8 cellular contexts compared by ENCODE assay signal in genomic region chr17:19238167-19238505, GRCh38. TPM values are rescaled to one million over a fixed set of nuclear protein-coding genes. Genes with fewer than 3 reads are reported as not detected.
DNase-seq lines count a peak whose midpoint lies in the region; ATAC-seq and TF ChIP-seq lines count a peak whose summit lies in the region.

No MANE protein-coding gene starts in this region.

- H3K36me3 Mint-ChIP-seq in naive thymus-derived CD8-positive, alpha-beta T cell: no peaks in the 10 kb centered on the region

- peaks cover 0 to 10% (median 4%) of the 10 kb centered on the region in 4 donors for H3K4me1 Mint-ChIP-seq in naive thymus-derived CD8-positive, alpha-beta T cell

- H3K27ac Mint-ChIP-seq in naive thymus-derived CD8-positive, alpha-beta T cell: peak overlapping the region in 4 of 10 donors; percentile 43 to 55 (median 48)

- no peak for DNase-seq in GM12865 (ENCODE audit: low read depth)
- DNase-seq in esophagus muscularis mucosa (ENCODE audit: extremely low spot score): no peak
- DNase-seq in naive thymus-derived CD8-positive, alpha-beta T cell: peak in 4 of 10 donors; percentile 5 to 53 (median 11)
- no peak for DNase-seq in AML-193 (lab: John Stamatoyannopoulos, UW)
- DNase-seq in stimulated activated naive CD4-positive, alpha-beta T cell (lab: John Stamatoyannopoulos, UW): no peak

- H3K4me1 ChIP-seq in ACC112 (ENCODE audit: control insufficient read depth, insufficient read depth, low read length, unreplicated experiment): peaks cover 7% of the 10 kb centered on the region
- H3K4me1 ChIP-seq in esophagus muscularis mucosa: peaks cover 38 to 49% (median 40%) of the 10 kb centered on the region in 4 donors

- peaks cover 54% of the 10 kb centered on the region for H3K79me2 ChIP-seq in ACC112 (ENCODE audit: control insufficient read depth, insufficient read depth, low read length, unreplicated experiment)

- no peaks in the 10 kb centered on the region for H3K9me3 ChIP-seq in esophagus muscularis mucosa

- intact Hi-C loops in esophagus muscularis mucosa (cut with DNase I): no loop called here

- H3K27me3 ChIP-seq in ACC112 (ENCODE audit: insufficient read depth, low read length) (no peaks in the 10 kb centered on the region), esophagus muscularis mucosa (no peaks in the 10 kb centered on the region)

- ATAC-seq in naive thymus-derived CD8-positive, alpha-beta T cell: no peak
- ATAC-seq in HG03135 (IDR thresholded peaks at IDR 0.05; ENCODE audit: unreplicated experiment): no peak

- no peaks in the 10 kb centered on the region for H3K9me3 Mint-ChIP-seq in naive thymus-derived CD8-positive, alpha-beta T cell

- no peak for TF ChIP-seq POLR2A in esophagus muscularis mucosa (IDR thresholded peaks at IDR 0.05; ENCODE audit: low read depth)

- TF ChIP-seq EP300 in esophagus muscularis mucosa (IDR thresholded peaks at IDR 0.05): no peak

- TF ChIP-seq CTCF in GM12865 (IDR thresholded peaks at IDR 0.05; ENCODE audit: insufficient read depth, low read depth, low read length, missing control alignments): no peak
- TF ChIP-seq CTCF in VCaP (conservative IDR thresholded peaks at IDR 0.05): no peak
- no peak for TF ChIP-seq CTCF in esophagus muscularis mucosa (IDR thresholded peaks at IDR 0.05)

- peak overlapping the region; percentile 69 for H2AFZ ChIP-seq in ACC112 (ENCODE audit: low read length, unreplicated experiment)

- H3K4me3 Mint-ChIP-seq in naive thymus-derived CD8-positive, alpha-beta T cell: peak overlapping the region; percentile 70 to 90 (median 82)

- H3K27ac ChIP-seq in ACC112 (ENCODE audit: low read depth, low read length) (no peak overlapping the region), VCaP (peak overlapping the region; percentile 89), esophagus muscularis mucosa (replicated peaks in 1 of 4) (peak overlapping the region; percentile 86 to 93 (median 90))

- H3K36me3 ChIP-seq in ACC112 (ENCODE audit: insufficient read depth, low read length) (no peaks in the 10 kb centered on the region), esophagus muscularis mucosa (peaks cover 0 to 5% (median 2%) of the 10 kb centered on the region in 4 donors)

- WGBS in esophagus muscularis mucosa: 0% methylated on average over 3 of the region's 21 CpGs

- H3K27me3 Mint-ChIP-seq in naive thymus-derived CD8-positive, alpha-beta T cell: peaks cover 2 to 18% (median 5%) of the 10 kb centered on the region in 5 donors

- POLR2A ChIA-PET in naive thymus-derived CD8-positive, alpha-beta T cell (lab: Charles Lee): interaction anchor here (1.3 kb wide), 2 partner anchors 9 to 140 kb away, joined by 4 to 5 read pairs; partner anchors contain the start of gene MAPK7

- H3K4me3 ChIP-seq in ACC112 (ENCODE audit: low read depth, low read length) (peak overlapping the region; percentile 93), GM12865 (ENCODE audit: low read depth, low read length) (peak overlapping the region; percentile 99), esophagus muscularis mucosa (peak overlapping the region; percentile 93 to 100 (median 100))

RNA-seq across cellular contexts. Expression of gene EPN2, which starts 1.0 kb away (rescaled TPM):
- total RNA-seq in esophagus muscularis mucosa: 10 to 100 TPM; 26.5 to 49.2 (median 38.9) TPM
- 1 to 10 TPM; 6.1 to 6.5 TPM for total RNA-seq in naive thymus-derived CD8-positive, alpha-beta T cell
- 1 to 10 TPM; 1.3 to 3.7 (median 1.6) TPM for polyA plus RNA-seq in naive thymus-derived CD8-positive, alpha-beta T cell
